23 cellular contexts compared by ENCODE assay signal in the genomic region with DNA sequence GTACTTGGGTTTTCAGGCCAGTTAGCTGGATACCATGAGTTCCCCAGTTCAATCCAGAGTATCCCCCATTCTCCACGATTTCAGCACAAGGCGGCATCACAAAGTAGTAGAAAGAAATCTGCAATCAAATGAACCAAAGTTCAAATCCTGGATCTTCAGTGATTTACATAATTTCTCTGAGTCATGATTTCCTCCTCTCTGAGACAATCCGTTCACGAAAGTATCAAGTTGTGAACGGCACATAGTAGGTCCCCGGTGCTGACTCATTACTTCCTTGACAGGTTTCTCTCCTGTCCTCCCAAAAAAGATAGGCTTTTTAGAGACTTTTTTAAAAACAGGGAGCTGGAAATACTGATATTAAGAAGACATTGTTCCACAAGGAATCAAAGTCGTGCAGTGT.
DNase-seq lines count a peak whose midpoint lies in the region; ATAC-seq, FAIRE-seq and TF ChIP-seq lines count a peak whose summit lies in the region.
"Had no signal": no experiment of that assay in that cellular context is flagged by ENCODE, and none has a peak within 500 bp of the region (broad histone marks: within the 10 kb centered on the region; RNA-seq: fewer than 3 reads in every experiment).

No MANE protein-coding gene starts in this region.

- no peak overlapping the region for H4K91ac ChIP-seq in H1 (replicated peaks; ENCODE audit: insufficient read length, low read length)

- no peaks in the 10 kb centered on the region for H3K27me3 Mint-ChIP-seq in WTC11 (ENCODE audit: low read depth)
- H3K27me3 Mint-ChIP-seq in activated T-cell treated with anti-CD3 and anti-CD28 coated beads, Interleukin-2, amount 50 U/mL, for 4 hours (ENCODE audit: low read depth): peaks cover 8% of the 10 kb centered on the region

- CTCF ChIA-PET in HepG2 (lab: Yijun Ruan, JAX; ENCODE audit: low intra/inter-chr PET ratio, low total read pairs) (no interaction called here), WTC11 (lab: Charles Lee) (no interaction called here), H1 (lab: Charles Lee; ENCODE audit: partially characterized antibody) (interaction anchor here (1.4 kb wide), 1 partner anchor 28 kb away, joined by 4 read pairs; no protein-coding TSS in a partner anchor)

- H4K5ac ChIP-seq in H1 (ENCODE audit: insufficient read length, low read depth, low read length): no peak overlapping the region

- H3K36me3 ChIP-seq in HepG2 (replicated peaks in 1 of 2; ENCODE audit: control insufficient read depth in 1 of 2, insufficient read depth in 2 of 2, low read length in 2 of 2) (no peaks in the 10 kb centered on the region), right lobe of liver (no peaks in the 10 kb centered on the region), H1 (ENCODE audit: control insufficient read depth in 2 of 4, insufficient read depth in 4 of 4, low read length in 3 of 4) (no peaks in the 10 kb centered on the region), right atrium auricular region (no peaks in the 10 kb centered on the region)
- H3K36me3 ChIP-seq: sigmoid colon, tibial artery had no signal

- BruUV-seq in HepG2 (replicated peaks; lab: Mats Ljungman, UMichigan): no TSS peak

- ATAC-seq in HepG2: no peak
- ATAC-seq in right lobe of liver: no peak
- no peak for ATAC-seq in WTC11
- ATAC-seq in activated T-cell treated with anti-CD3 and anti-CD28 coated beads, Interleukin-2, amount 50 U/mL, for 4 hours: no peak

- peaks cover 0 to 25% of the 10 kb centered on the region in 2 experiments; a peak in 3 of 5 replicates for H3K27me3 ChIP-seq in HepG2 (ENCODE audit: control insufficient read depth in 1 of 2, insufficient read depth in 2 of 2, low read length in 2 of 2)
- no peaks in the 10 kb centered on the region for H3K27me3 ChIP-seq in right lobe of liver
- H3K27me3 ChIP-seq in H1 (replicated peaks in 1 of 4; ENCODE audit: control insufficient read depth in 3 of 4, extremely low read depth in 1 of 4, insufficient read depth in 3 of 4, low read length in 3 of 4): no peaks in the 10 kb centered on the region
- H3K27me3 ChIP-seq in right atrium auricular region: no peaks in the 10 kb centered on the region
- H3K27me3 ChIP-seq: sigmoid colon, tibial artery had no signal

- intact Hi-C loops in HepG2 (cut with micrococcal nuclease; ENCODE audit: unreplicated experiment) (no loop called here), right lobe of liver (cut with DNase I) (no loop called here)

- H2BK5ac ChIP-seq in H1 (ENCODE audit: low read depth, low read length): no peak overlapping the region

- H3K4me1 Mint-ChIP-seq in WTC11: peaks cover 38% of the 10 kb centered on the region
- H3K4me1 Mint-ChIP-seq in activated T-cell treated with anti-CD3 and anti-CD28 coated beads, Interleukin-2, amount 50 U/mL, for 4 hours (ENCODE audit: low read depth): peaks cover 12% of the 10 kb centered on the region

- 0 out of 2 replicates have a peak overlapping the region, but pooled peaks have one; percentile 23 for H2BK20ac ChIP-seq in H1 (ENCODE audit: low read length)

- H2BK120ac ChIP-seq in H1 (replicated peaks; ENCODE audit: low read depth, low read length): peak overlapping the region; percentile 66

- no peak overlapping the region for H4K8ac ChIP-seq in H1 (ENCODE audit: extremely low read depth, insufficient read depth, low read length)

- WGBS in HepG2 (ENCODE audit: low lambda C conversion rate): 23% methylated on average over 7 of the region's 7 CpGs
- 50% methylated on average over 7 of the region's 7 CpGs for WGBS in right lobe of liver (ENCODE audit: insufficient coverage, low coverage, low lambda C conversion rate, missing lambda C conversion rate)
- WGBS in H1 (ENCODE audit: extremely low coverage in 1 of 2, insufficient coverage in 1 of 2, insufficient read length in 1 of 2, insufficient replicate concordance in 2 of 2, low coverage in 1 of 2, low lambda C conversion rate in 2 of 2, missing lambda C conversion rate in 1 of 2), 2 experiments: 89% methylated on average over 7 of the region's 7 CpGs; no CpG with 5 or more reads in 1 of the 2 experiments

- no peak overlapping the region for H3K23ac ChIP-seq in H1 (ENCODE audit: insufficient read length)

- H3K9ac ChIP-seq in HepG2 (ENCODE audit: insufficient read depth, low read depth, low read length) (no peak overlapping the region), H1 (replicated peaks in 1 of 4; ENCODE audit: extremely low read depth in 1 of 4, low read depth in 3 of 4, low read length in 3 of 4) (no peak overlapping the region)
- H3K9ac ChIP-seq: GM23248 had no signal

- peak overlapping the region; percentile 63; the same call in 1 of the 2 replicates for H2BK12ac ChIP-seq in H1 (ENCODE audit: low read depth, low read length)

- TF ChIP-seq EP300 in HepG2 (IDR thresholded peaks at IDR 0.05; ENCODE audit: low read depth in 2 of 2, low read length in 2 of 2) (no peak), HepG2 (CRISPR knock-in tag; IDR thresholded peaks at IDR 0.05; ENCODE audit: borderline replicate concordance) (no peak), H1 (IDR thresholded peaks at IDR 0.05; ENCODE audit: borderline replicate concordance in 1 of 2, low read depth in 2 of 2, low read length in 2 of 2) (no peak)

- H2BK15ac ChIP-seq in H1 (ENCODE audit: low read length): no peak overlapping the region

- no peak overlapping the region for H2AFZ ChIP-seq in HepG2 (ENCODE audit: low read length)
- no peak overlapping the region for H2AFZ ChIP-seq in H1 (ENCODE audit: low read length)
- H2AFZ ChIP-seq: GM23248 had no signal

- H3K4me3 Mint-ChIP-seq in WTC11: no peak overlapping the region
- H3K4me3 Mint-ChIP-seq in activated T-cell treated with anti-CD3 and anti-CD28 coated beads, Interleukin-2, amount 50 U/mL, for 4 hours: no peak overlapping the region
- H3K4me3 Mint-ChIP-seq: activated naive CD4-positive, alpha-beta T cell treated with anti-CD3 and anti-CD28 coated beads, Interleukin-2, amount 50 U/mL, for 24 hours had no signal

- H3K27ac Mint-ChIP-seq in WTC11: peak overlapping the region; percentile 12; the same call in 1 of the 2 replicates
- H3K27ac Mint-ChIP-seq: activated naive CD4-positive, alpha-beta T cell treated with anti-CD3 and anti-CD28 coated beads, Interleukin-2, amount 50 U/mL, for 24 hours had no signal

- H3K14ac ChIP-seq in H1 (ENCODE audit: insufficient read length): no peak overlapping the region

- no peak for TF ChIP-seq POLR2A in HepG2 (IDR thresholded peaks at IDR 0.05; ENCODE audit: insufficient read depth in 1 of 2, low read depth in 2 of 2, low read length in 2 of 2)
- no peak for TF ChIP-seq POLR2A in right lobe of liver (IDR thresholded peaks at IDR 0.05)
- TF ChIP-seq POLR2A in H1 (IDR thresholded peaks at IDR 0.05; ENCODE audit: control extremely low read depth in 1 of 2, low read depth in 2 of 2, low read length in 2 of 2): no peak

- no peak overlapping the region for H3K4me2 ChIP-seq in HepG2 (ENCODE audit: low read depth, low read length)
- no peak overlapping the region for H3K4me2 ChIP-seq in H1 (ENCODE audit: insufficient read depth in 1 of 2, low read depth in 2 of 2, low read length in 2 of 2)

- H3K9me3 Mint-ChIP-seq in WTC11: no peaks in the 10 kb centered on the region
- no peaks in the 10 kb centered on the region for H3K9me3 Mint-ChIP-seq in activated T-cell treated with anti-CD3 and anti-CD28 coated beads, Interleukin-2, amount 50 U/mL, for 4 hours
- H3K9me3 Mint-ChIP-seq: activated naive CD4-positive, alpha-beta T cell treated with anti-CD3 and anti-CD28 coated beads, Interleukin-2, amount 50 U/mL, for 24 hours had no signal

- peaks cover 34% of the 10 kb centered on the region for H3K4me1 ChIP-seq in HepG2 (ENCODE audit: insufficient read depth, low read length)
- no peaks in the 10 kb centered on the region for H3K4me1 ChIP-seq in right lobe of liver
- peaks cover 10 to 23% (median 15%) of the 10 kb centered on the region in 4 experiments for H3K4me1 ChIP-seq in H1 (replicated peaks in 1 of 4; ENCODE audit: control insufficient read depth in 3 of 4, insufficient read depth in 4 of 4, low read length in 3 of 4)
- peaks cover 0 to 32% of the 10 kb centered on the region in 2 donors for H3K4me1 ChIP-seq in right atrium auricular region

- no peak overlapping the region for H2AK5ac ChIP-seq in H1 (ENCODE audit: low read depth, low read length)

- POLR2A ChIA-PET in HepG2 (lab: Yijun Ruan, JAX): no interaction called here
- POLR2A ChIA-PET in WTC11 (lab: Charles Lee): no interaction called here
- POLR2A ChIA-PET in H1 (lab: Charles Lee; ENCODE audit: partially characterized antibody): interaction anchor here (0.7 to 1.0 kb wide), 2 partner anchors 17 to 158 kb away, joined by 3 read pairs; no protein-coding TSS in a partner anchor

- H4K20me1 ChIP-seq in HepG2 (ENCODE audit: insufficient read depth, low read length) (no peaks in the 10 kb centered on the region), H1 (replicated peaks in 1 of 2; ENCODE audit: control insufficient read depth in 1 of 2, insufficient read depth in 2 of 2, low read length in 2 of 2) (no peaks in the 10 kb centered on the region)

- no peaks in the 10 kb centered on the region for H3K9me3 ChIP-seq in HepG2 (ENCODE audit: low read length)
- H3K9me3 ChIP-seq in right lobe of liver: no peaks in the 10 kb centered on the region
- no peaks in the 10 kb centered on the region for H3K9me3 ChIP-seq in H1 (ENCODE audit: insufficient read depth in 2 of 2, low read depth in 1 of 2, low read length in 1 of 2)
- H3K9me3 ChIP-seq in right atrium auricular region: no peaks in the 10 kb centered on the region
- H3K9me3 ChIP-seq: sigmoid colon, tibial artery had no signal

- no peak overlapping the region for H3K4me3 ChIP-seq in HepG2 (replicated peaks in 1 of 3; ENCODE audit: insufficient read depth in 1 of 3, low read depth in 2 of 3, low read length in 3 of 3)
- H3K4me3 ChIP-seq in right lobe of liver: no peak overlapping the region
- no peak overlapping the region for H3K4me3 ChIP-seq in H1 (ENCODE audit: extremely low read depth in 1 of 4, insufficient read depth in 2 of 4, low read depth in 3 of 4, low read length in 4 of 4)
- H3K4me3 ChIP-seq in right atrium auricular region: no peak overlapping the region
- H3K4me3 ChIP-seq: GM23248, lung, sigmoid colon, SK-N-MC, tibial artery had no signal

- FAIRE-seq in HepG2 (lab: Jason Lieb, UNC) (no peak), H1 (lab: Jason Lieb, UNC) (no peak)
- FAIRE-seq: frontal cortex had no signal

- H3K56ac ChIP-seq in H1 (replicated peaks; ENCODE audit: insufficient read length, low read depth, low read length): no peak overlapping the region

- TF ChIP-seq RAD21 in HepG2 (CRISPR knock-in tag; IDR thresholded peaks at IDR 0.05): no peak
- TF ChIP-seq RAD21 in H1 (IDR thresholded peaks at IDR 0.05 in 1 of 2, conservative IDR thresholded peaks at IDR 0.05 in 1 of 2; ENCODE audit: low read depth in 2 of 2, low read length in 2 of 2): no peak

- in situ Hi-C loops in HepG2 (cut with HindIII; ENCODE audit: extremely low pct_ligation_motif_present, low pct_unique_long_range_greater_than_20kb): no loop called here

- no peaks in the 10 kb centered on the region for H3K23me2 ChIP-seq in H1 (ENCODE audit: low read depth, low read length)

- H3K4ac ChIP-seq in H1 (replicated peaks; ENCODE audit: insufficient read length, low read depth, low read length): no peak overlapping the region

- DNase-seq in HepG2 (ENCODE audit: low spot score): peak; percentile 27
- no peak for DNase-seq in right lobe of liver
- no peak for DNase-seq in WTC11 (ENCODE audit: low spot score)
- DNase-seq in H1 (ENCODE audit: low read depth in 1 of 2, low spot score in 2 of 2): no peak
- no peak for DNase-seq in right atrium auricular region (ENCODE audit: low spot score)
- no peak for DNase-seq in mesenteric fat pad (ENCODE audit: low spot score)
- DNase-seq in activated T-cell treated with anti-CD3 and anti-CD28 coated beads, Interleukin-2, amount 50 U/mL, for 4 hours: no peak
- DNase-seq: anterior cingulate cortex; cortex of kidney; DMS153; GM23248; NCI-H1092 treated with DMSO at 0.1 percent for 48 hours; NCI-H187; NCI-H2171 treated with DMSO at 0.1 percent for 48 hours; NCI-H526; posterior cingulate gyrus; stimulated activated naive CD4-positive, alpha-beta T cell treated with Interleukin-2 at 50 U/mL for 16 hours; tibial artery had no signal

- H3K18ac ChIP-seq in H1 (ENCODE audit: extremely low read depth, low read length): peak overlapping the region; percentile 40

- no peaks in the 10 kb centered on the region for H3K79me2 ChIP-seq in HepG2 (ENCODE audit: insufficient read depth, low read length)
- H3K79me2 ChIP-seq in H1 (ENCODE audit: control insufficient read depth in 1 of 2, insufficient read depth in 2 of 2, low read length in 2 of 2): no peaks in the 10 kb centered on the region

- H3K79me1 ChIP-seq in H1 (ENCODE audit: low read depth, low read length): no peaks in the 10 kb centered on the region

- TF ChIP-seq CTCF in HepG2 (CRISPR knock-in tag; IDR thresholded peaks at IDR 0.05) (no peak), right lobe of liver (IDR thresholded peaks at IDR 0.05) (no peak), WTC11 (IDR thresholded peaks at IDR 0.05) (no peak), H1 (IDR thresholded peaks at IDR 0.05; ENCODE audit: control extremely low read depth in 1 of 3, insufficient read depth in 1 of 3, low read depth in 1 of 3, low read length in 3 of 3) (no peak), right atrium auricular region (IDR thresholded peaks at IDR 0.05) (no peak)

- H3K27ac ChIP-seq in HepG2 (ENCODE audit: extremely low read length, insufficient read depth, low read length): no peak overlapping the region
- no peak overlapping the region for H3K27ac ChIP-seq in right lobe of liver
- H3K27ac ChIP-seq in H1 (ENCODE audit: low read depth, low read length): no peak overlapping the region
- H3K27ac ChIP-seq in right atrium auricular region: no peak overlapping the region
- H3K27ac ChIP-seq: GM23248, SK-N-MC, tibial artery had no signal

- H3K36me3 Mint-ChIP-seq in WTC11: no peaks in the 10 kb centered on the region
- no peaks in the 10 kb centered on the region for H3K36me3 Mint-ChIP-seq in activated T-cell treated with anti-CD3 and anti-CD28 coated beads, Interleukin-2, amount 50 U/mL, for 4 hours (ENCODE audit: insufficient read depth)
- H3K36me3 Mint-ChIP-seq: activated naive CD4-positive, alpha-beta T cell treated with anti-CD3 and anti-CD28 coated beads, Interleukin-2, amount 50 U/mL, for 24 hours had no signal
